1 cellular context compared by ENCODE assay signal in the genomic region with DNA sequence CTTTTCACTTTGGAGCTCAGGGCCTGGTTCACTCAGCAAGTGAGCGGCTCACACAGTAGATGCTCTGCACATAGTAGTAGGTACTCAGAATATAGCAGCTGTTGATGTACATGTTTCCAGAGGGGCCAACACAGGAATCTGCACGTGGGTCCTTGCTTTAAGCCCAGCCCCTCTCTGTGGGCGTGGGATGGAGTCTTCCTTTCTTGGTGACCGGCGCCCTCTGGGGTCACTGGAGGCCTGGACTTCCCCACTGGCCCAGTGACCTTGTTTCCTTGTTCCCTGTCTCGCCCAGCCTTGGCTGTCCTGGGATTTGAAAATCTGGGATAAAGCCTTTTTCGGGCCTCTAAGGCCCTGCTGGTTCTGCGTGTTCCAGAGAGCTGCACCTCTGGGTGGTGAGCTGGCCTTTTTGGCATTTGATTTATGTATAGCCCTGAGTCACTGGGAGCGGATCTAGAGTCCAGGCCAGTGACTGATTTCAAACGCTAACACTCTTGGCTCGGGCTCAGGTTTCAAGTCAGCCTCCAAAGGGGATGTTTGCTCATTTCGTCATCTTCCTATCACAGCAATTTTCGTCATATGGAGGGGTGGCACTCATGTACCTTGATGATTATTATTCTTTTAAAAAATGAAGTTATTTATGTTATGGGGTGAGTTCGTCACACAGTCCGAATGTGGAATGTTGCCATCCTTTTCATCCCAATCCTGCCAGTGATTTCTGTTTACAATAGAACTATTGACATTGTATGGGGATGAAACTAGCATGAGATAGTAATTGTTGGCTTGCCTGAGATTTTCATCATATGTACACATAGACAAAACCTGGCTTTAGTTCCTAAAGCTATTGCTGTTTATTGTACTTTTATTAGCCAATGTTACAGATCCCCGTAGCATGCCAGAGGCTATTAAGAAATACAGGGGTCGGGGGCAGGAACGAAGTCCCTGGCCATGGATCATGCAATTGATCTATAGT.
TF ChIP-seq lines count a peak whose summit lies in the region.

No MANE protein-coding gene starts in this region.

TF ChIP-seq in K562, 482 proteins besides CTCF, POLR2A, EP300 and RAD21 (continued from another document and continues in another):
- TF ChIP-seq MBD2 (IDR thresholded peaks at IDR 0.05; ENCODE audit: borderline replicate concordance, low read depth) (no peak), PRMT5 (CRISPR knock-in tag; IDR thresholded peaks at IDR 0.05) (no peak), TEAD1 (CRISPR knock-in tag; IDR thresholded peaks at IDR 0.05) (no peak), TGIF2 (CRISPR knock-in tag; IDR thresholded peaks at IDR 0.05) (no peak), L3MBTL2 (IDR thresholded peaks at IDR 0.05) (peak; percentile 77; the same call in 1 of the 2 replicates), MTF1 (CRISPR knock-in tag; IDR thresholded peaks at IDR 0.05; ENCODE audit: borderline replicate concordance) (no peak), DMBX1 (CRISPR knock-in tag; IDR thresholded peaks at IDR 0.05; ENCODE audit: borderline replicate concordance) (peak; percentile 50; the same call in 1 of the 2 replicates), HNRNPUL1 (IDR thresholded peaks at IDR 0.05; ENCODE audit: low read length) (no peak), NCOA4 (IDR thresholded peaks at IDR 0.05; ENCODE audit: partially characterized antibody) (no peak), SAFB2 (IDR thresholded peaks at IDR 0.05; ENCODE audit: borderline replicate concordance, low read depth, low read length, severe bottlenecking) (no peak), POLR3A (IDR thresholded peaks at IDR 0.05; ENCODE audit: borderline replicate concordance, extremely low read depth, insufficient read depth, insufficient read length) (no peak), ZSCAN32 (CRISPR knock-in tag; IDR thresholded peaks at IDR 0.05) (no peak), ZNF12 (CRISPR knock-in tag; IDR thresholded peaks at IDR 0.05) (no peak), EP400 (IDR thresholded peaks at IDR 0.05) (peak; percentile 80), RBM17 (IDR thresholded peaks at IDR 0.05; ENCODE audit: borderline replicate concordance, low read depth, low read length) (no peak), ZKSCAN3 (CRISPR knock-in tag; IDR thresholded peaks at IDR 0.05) (no peak), SOX6 (IDR thresholded peaks at IDR 0.05) (peak; percentile 79), NR2C1 (IDR thresholded peaks at IDR 0.05) (no peak), NR2C1 (tag; IDR thresholded peaks at IDR 0.05) (0 out of 2 replicates have a peak, but pooled peaks have one; percentile 13), RBM39 (optimal IDR thresholded peaks at IDR 0.05; ENCODE audit: low read depth, low read length) (no peak), ZC3H11A (IDR thresholded peaks at IDR 0.05; ENCODE audit: low read depth, low read length) (no peak; the same call in 1 of the 2 replicates), ZNF507 (tag; conservative IDR thresholded peaks at IDR 0.05) (no peak), RBM22 (IDR thresholded peaks at IDR 0.05; ENCODE audit: low read depth, low read length, poor library complexity, severe bottlenecking) (no peak), NRF1 (conservative IDR thresholded peaks at IDR 0.05 in 1 of 2, IDR thresholded peaks at IDR 0.05 in 1 of 2) (peak; percentile 28 to 57; a peak in 3 of 4 replicates), PYGO2 (tag; IDR thresholded peaks at IDR 0.05) (no peak)
- TF ChIP-seq, protein P1, sequence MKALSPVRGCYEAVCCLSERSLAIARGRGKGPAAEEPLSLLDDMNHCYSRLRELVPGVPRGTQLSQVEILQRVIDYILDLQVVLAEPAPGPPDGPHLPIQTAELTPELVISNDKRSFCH (CRISPR knock-in tag; IDR thresholded peaks at IDR 0.05) = no peak
- TF ChIP-seq, protein P1 (tag; IDR thresholded peaks at IDR 0.05) = 0 out of 2 replicates have a peak, but pooled peaks have one; percentile 22
- TF ChIP-seq, protein P2, sequence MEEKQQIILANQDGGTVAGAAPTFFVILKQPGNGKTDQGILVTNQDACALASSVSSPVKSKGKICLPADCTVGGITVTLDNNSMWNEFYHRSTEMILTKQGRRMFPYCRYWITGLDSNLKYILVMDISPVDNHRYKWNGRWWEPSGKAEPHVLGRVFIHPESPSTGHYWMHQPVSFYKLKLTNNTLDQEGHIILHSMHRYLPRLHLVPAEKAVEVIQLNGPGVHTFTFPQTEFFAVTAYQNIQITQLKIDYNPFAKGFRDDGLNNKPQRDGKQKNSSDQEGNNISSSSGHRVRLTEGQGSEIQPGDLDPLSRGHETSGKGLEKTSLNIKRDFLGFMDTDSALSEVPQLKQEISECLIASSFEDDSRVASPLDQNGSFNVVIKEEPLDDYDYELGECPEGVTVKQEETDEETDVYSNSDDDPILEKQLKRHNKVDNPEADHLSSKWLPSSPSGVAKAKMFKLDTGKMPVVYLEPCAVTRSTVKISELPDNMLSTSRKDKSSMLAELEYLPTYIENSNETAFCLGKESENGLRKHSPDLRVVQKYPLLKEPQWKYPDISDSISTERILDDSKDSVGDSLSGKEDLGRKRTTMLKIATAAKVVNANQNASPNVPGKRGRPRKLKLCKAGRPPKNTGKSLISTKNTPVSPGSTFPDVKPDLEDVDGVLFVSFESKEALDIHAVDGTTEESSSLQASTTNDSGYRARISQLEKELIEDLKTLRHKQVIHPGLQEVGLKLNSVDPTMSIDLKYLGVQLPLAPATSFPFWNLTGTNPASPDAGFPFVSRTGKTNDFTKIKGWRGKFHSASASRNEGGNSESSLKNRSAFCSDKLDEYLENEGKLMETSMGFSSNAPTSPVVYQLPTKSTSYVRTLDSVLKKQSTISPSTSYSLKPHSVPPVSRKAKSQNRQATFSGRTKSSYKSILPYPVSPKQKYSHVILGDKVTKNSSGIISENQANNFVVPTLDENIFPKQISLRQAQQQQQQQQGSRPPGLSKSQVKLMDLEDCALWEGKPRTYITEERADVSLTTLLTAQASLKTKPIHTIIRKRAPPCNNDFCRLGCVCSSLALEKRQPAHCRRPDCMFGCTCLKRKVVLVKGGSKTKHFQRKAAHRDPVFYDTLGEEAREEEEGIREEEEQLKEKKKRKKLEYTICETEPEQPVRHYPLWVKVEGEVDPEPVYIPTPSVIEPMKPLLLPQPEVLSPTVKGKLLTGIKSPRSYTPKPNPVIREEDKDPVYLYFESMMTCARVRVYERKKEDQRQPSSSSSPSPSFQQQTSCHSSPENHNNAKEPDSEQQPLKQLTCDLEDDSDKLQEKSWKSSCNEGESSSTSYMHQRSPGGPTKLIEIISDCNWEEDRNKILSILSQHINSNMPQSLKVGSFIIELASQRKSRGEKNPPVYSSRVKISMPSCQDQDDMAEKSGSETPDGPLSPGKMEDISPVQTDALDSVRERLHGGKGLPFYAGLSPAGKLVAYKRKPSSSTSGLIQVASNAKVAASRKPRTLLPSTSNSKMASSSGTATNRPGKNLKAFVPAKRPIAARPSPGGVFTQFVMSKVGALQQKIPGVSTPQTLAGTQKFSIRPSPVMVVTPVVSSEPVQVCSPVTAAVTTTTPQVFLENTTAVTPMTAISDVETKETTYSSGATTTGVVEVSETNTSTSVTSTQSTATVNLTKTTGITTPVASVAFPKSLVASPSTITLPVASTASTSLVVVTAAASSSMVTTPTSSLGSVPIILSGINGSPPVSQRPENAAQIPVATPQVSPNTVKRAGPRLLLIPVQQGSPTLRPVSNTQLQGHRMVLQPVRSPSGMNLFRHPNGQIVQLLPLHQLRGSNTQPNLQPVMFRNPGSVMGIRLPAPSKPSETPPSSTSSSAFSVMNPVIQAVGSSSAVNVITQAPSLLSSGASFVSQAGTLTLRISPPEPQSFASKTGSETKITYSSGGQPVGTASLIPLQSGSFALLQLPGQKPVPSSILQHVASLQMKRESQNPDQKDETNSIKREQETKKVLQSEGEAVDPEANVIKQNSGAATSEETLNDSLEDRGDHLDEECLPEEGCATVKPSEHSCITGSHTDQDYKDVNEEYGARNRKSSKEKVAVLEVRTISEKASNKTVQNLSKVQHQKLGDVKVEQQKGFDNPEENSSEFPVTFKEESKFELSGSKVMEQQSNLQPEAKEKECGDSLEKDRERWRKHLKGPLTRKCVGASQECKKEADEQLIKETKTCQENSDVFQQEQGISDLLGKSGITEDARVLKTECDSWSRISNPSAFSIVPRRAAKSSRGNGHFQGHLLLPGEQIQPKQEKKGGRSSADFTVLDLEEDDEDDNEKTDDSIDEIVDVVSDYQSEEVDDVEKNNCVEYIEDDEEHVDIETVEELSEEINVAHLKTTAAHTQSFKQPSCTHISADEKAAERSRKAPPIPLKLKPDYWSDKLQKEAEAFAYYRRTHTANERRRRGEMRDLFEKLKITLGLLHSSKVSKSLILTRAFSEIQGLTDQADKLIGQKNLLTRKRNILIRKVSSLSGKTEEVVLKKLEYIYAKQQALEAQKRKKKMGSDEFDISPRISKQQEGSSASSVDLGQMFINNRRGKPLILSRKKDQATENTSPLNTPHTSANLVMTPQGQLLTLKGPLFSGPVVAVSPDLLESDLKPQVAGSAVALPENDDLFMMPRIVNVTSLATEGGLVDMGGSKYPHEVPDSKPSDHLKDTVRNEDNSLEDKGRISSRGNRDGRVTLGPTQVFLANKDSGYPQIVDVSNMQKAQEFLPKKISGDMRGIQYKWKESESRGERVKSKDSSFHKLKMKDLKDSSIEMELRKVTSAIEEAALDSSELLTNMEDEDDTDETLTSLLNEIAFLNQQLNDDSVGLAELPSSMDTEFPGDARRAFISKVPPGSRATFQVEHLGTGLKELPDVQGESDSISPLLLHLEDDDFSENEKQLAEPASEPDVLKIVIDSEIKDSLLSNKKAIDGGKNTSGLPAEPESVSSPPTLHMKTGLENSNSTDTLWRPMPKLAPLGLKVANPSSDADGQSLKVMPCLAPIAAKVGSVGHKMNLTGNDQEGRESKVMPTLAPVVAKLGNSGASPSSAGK (IDR thresholded peaks at IDR 0.05) = peak; percentile 54
- TF ChIP-seq, protein P3, sequence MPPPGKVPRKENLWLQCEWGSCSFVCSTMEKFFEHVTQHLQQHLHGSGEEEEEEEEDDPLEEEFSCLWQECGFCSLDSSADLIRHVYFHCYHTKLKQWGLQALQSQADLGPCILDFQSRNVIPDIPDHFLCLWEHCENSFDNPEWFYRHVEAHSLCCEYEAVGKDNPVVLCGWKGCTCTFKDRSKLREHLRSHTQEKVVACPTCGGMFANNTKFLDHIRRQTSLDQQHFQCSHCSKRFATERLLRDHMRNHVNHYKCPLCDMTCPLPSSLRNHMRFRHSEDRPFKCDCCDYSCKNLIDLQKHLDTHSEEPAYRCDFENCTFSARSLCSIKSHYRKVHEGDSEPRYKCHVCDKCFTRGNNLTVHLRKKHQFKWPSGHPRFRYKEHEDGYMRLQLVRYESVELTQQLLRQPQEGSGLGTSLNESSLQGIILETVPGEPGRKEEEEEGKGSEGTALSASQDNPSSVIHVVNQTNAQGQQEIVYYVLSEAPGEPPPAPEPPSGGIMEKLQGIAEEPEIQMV (tag; conservative IDR thresholded peaks at IDR 0.05; ENCODE audit: low read depth) = no peak
- TF ChIP-seq, protein P4, sequence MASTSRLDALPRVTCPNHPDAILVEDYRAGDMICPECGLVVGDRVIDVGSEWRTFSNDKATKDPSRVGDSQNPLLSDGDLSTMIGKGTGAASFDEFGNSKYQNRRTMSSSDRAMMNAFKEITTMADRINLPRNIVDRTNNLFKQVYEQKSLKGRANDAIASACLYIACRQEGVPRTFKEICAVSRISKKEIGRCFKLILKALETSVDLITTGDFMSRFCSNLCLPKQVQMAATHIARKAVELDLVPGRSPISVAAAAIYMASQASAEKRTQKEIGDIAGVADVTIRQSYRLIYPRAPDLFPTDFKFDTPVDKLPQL (IDR thresholded peaks at IDR 0.05; ENCODE audit: extremely low read depth, insufficient read length) = no peak
- TF ChIP-seq, protein P5, sequence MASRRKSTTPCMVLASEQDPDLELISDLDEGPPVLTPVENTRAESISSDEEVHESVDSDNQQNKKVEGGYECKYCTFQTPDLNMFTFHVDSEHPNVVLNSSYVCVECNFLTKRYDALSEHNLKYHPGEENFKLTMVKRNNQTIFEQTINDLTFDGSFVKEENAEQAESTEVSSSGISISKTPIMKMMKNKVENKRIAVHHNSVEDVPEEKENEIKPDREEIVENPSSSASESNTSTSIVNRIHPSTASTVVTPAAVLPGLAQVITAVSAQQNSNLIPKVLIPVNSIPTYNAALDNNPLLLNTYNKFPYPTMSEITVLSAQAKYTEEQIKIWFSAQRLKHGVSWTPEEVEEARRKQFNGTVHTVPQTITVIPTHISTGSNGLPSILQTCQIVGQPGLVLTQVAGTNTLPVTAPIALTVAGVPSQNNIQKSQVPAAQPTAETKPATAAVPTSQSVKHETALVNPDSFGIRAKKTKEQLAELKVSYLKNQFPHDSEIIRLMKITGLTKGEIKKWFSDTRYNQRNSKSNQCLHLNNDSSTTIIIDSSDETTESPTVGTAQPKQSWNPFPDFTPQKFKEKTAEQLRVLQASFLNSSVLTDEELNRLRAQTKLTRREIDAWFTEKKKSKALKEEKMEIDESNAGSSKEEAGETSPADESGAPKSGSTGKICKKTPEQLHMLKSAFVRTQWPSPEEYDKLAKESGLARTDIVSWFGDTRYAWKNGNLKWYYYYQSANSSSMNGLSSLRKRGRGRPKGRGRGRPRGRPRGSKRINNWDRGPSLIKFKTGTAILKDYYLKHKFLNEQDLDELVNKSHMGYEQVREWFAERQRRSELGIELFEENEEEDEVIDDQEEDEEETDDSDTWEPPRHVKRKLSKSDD (conservative IDR thresholded peaks at IDR 0.05; ENCODE audit: low read length) = no peak
- TF ChIP-seq, protein P6, sequence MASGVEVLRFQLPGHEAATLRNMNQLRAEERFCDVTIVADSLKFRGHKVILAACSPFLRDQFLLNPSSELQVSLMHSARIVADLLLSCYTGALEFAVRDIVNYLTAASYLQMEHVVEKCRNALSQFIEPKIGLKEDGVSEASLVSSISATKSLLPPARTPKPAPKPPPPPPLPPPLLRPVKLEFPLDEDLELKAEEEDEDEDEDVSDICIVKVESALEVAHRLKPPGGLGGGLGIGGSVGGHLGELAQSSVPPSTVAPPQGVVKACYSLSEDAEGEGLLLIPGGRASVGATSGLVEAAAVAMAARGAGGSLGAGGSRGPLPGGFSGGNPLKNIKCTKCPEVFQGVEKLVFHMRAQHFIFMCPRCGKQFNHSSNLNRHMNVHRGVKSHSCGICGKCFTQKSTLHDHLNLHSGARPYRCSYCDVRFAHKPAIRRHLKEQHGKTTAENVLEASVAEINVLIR (CRISPR knock-in tag; IDR thresholded peaks at IDR 0.05) = no peak
- TF ChIP-seq, protein P7, sequence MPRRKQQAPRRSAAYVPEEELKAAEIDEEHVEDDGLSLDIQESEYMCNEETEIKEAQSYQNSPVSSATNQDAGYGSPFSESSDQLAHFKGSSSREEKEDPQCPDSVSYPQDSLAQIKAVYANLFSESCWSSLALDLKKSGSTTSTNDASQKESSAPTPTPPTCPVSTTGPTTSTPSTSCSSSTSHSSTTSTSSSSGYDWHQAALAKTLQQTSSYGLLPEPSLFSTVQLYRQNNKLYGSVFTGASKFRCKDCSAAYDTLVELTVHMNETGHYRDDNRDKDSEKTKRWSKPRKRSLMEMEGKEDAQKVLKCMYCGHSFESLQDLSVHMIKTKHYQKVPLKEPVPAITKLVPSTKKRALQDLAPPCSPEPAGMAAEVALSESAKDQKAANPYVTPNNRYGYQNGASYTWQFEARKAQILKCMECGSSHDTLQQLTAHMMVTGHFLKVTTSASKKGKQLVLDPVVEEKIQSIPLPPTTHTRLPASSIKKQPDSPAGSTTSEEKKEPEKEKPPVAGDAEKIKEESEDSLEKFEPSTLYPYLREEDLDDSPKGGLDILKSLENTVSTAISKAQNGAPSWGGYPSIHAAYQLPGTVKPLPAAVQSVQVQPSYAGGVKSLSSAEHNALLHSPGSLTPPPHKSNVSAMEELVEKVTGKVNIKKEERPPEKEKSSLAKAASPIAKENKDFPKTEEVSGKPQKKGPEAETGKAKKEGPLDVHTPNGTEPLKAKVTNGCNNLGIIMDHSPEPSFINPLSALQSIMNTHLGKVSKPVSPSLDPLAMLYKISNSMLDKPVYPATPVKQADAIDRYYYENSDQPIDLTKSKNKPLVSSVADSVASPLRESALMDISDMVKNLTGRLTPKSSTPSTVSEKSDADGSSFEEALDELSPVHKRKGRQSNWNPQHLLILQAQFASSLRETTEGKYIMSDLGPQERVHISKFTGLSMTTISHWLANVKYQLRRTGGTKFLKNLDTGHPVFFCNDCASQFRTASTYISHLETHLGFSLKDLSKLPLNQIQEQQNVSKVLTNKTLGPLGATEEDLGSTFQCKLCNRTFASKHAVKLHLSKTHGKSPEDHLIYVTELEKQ (CRISPR knock-in tag; IDR thresholded peaks at IDR 0.05) = no peak
